ENCODE assay signal across 1 cellular context in the genomic region with DNA sequence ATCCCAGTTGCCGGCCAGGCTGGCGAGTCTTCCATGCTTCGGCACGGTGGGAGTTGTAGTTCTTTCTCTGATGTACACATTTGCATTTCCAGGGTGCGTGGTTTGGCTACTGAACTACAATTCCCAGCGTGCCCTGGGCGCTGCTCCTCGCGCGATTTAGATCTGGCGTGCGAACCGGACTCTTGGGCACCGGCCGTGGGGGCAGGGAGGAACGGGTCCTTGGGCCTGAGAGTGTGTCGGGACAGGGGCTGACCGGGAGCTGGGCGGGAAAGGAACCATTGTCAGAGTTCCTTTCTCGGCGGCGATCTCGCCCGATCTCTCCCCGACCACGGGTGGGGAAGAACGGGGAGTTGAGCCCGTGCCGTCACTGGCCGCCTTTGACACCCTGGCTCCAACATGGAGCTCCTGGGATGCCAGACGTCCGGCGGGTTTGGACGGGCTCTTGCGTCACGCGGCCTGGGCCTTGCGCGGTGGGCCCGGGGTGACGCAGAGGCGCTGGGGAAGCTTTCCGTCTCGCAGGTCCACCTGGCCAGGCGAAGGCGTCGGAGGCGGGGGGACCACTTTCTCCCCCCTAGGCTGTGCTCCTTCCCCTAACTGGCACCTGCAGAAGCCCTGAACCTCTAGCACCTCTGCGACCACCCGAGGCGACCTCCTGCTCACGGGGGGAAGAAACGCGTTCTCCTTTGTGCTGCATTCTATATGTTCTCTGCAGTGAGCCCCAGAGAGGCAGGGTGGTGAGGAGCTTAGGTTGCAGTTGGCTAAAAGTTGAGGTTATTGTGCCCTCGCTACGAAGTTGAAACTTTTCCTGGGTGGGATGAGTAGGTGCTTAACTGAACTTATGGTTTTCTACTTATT.
TF ChIP-seq lines count a peak whose summit lies in the region.

No MANE protein-coding gene starts in this region.

TF ChIP-seq in HepG2, 621 proteins besides CTCF, POLR2A, EP300 and RAD21 (continued from another document and continues in another):
- TF ChIP-seq, protein P1, sequence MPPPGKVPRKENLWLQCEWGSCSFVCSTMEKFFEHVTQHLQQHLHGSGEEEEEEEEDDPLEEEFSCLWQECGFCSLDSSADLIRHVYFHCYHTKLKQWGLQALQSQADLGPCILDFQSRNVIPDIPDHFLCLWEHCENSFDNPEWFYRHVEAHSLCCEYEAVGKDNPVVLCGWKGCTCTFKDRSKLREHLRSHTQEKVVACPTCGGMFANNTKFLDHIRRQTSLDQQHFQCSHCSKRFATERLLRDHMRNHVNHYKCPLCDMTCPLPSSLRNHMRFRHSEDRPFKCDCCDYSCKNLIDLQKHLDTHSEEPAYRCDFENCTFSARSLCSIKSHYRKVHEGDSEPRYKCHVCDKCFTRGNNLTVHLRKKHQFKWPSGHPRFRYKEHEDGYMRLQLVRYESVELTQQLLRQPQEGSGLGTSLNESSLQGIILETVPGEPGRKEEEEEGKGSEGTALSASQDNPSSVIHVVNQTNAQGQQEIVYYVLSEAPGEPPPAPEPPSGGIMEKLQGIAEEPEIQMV (CRISPR knock-in tag; IDR thresholded peaks at IDR 0.05; ENCODE audit: low read depth) = peak; percentile 19; the same call in 1 of the 2 replicates
- peak; percentile 67 for TF ChIP-seq ZNF788 (CRISPR knock-in tag; IDR thresholded peaks at IDR 0.05; ENCODE audit: borderline replicate concordance)
- TF ChIP-seq ZFP62 (CRISPR knock-in tag; IDR thresholded peaks at IDR 0.05) = peak; percentile 82; the same call in 1 of the 2 replicates
- no peak for TF ChIP-seq TCF7 (IDR thresholded peaks at IDR 0.05; ENCODE audit: low read depth)
- no peak; the same call in 1 of the 2 replicates for TF ChIP-seq ZNF232 (CRISPR knock-in tag; IDR thresholded peaks at IDR 0.05; ENCODE audit: borderline replicate concordance)
- no peak; the same call in 1 of the 2 replicates for TF ChIP-seq ZBTB7B (CRISPR knock-in tag; IDR thresholded peaks at IDR 0.05)
- TF ChIP-seq, protein P2, sequence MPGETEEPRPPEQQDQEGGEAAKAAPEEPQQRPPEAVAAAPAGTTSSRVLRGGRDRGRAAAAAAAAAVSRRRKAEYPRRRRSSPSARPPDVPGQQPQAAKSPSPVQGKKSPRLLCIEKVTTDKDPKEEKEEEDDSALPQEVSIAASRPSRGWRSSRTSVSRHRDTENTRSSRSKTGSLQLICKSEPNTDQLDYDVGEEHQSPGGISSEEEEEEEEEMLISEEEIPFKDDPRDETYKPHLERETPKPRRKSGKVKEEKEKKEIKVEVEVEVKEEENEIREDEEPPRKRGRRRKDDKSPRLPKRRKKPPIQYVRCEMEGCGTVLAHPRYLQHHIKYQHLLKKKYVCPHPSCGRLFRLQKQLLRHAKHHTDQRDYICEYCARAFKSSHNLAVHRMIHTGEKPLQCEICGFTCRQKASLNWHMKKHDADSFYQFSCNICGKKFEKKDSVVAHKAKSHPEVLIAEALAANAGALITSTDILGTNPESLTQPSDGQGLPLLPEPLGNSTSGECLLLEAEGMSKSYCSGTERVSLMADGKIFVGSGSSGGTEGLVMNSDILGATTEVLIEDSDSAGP (CRISPR knock-in tag; IDR thresholded peaks at IDR 0.05; ENCODE audit: borderline replicate concordance) = peak; percentile 73; the same call in 1 of the 2 replicates
- TF ChIP-seq, protein P3, sequence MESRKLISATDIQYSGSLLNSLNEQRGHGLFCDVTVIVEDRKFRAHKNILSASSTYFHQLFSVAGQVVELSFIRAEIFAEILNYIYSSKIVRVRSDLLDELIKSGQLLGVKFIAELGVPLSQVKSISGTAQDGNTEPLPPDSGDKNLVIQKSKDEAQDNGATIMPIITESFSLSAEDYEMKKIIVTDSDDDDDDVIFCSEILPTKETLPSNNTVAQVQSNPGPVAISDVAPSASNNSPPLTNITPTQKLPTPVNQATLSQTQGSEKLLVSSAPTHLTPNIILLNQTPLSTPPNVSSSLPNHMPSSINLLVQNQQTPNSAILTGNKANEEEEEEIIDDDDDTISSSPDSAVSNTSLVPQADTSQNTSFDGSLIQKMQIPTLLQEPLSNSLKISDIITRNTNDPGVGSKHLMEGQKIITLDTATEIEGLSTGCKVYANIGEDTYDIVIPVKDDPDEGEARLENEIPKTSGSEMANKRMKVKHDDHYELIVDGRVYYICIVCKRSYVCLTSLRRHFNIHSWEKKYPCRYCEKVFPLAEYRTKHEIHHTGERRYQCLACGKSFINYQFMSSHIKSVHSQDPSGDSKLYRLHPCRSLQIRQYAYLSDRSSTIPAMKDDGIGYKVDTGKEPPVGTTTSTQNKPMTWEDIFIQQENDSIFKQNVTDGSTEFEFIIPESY (CRISPR knock-in tag; IDR thresholded peaks at IDR 0.05) = no peak
- TF ChIP-seq, protein P4, sequence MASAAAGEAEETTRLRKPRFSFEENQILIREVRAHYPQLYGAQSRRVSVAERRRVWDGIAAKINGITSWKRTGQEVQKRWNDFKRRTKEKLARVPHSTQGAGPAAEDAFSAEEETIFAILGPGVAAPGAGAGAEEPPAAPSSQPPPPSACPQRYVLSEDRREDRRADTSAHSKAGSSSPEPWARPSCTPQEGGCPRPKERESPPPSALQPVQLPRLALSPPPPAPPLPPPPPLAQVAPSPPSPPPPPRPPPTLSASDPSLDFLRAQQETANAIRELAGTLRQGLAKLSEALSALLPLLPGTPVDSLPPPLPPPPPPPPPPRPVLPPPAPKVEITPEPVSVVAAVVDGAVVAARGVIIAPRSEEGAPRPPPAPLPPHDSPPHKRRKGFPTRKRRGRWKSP (CRISPR knock-in tag; IDR thresholded peaks at IDR 0.05) = peak; percentile 45
- TF ChIP-seq FOXK2 (IDR thresholded peaks at IDR 0.05) = no peak
- TF ChIP-seq ZBTB21 (CRISPR knock-in tag; IDR thresholded peaks at IDR 0.05) = peak; percentile 96
- TF ChIP-seq SMAD1 (CRISPR knock-in tag; IDR thresholded peaks at IDR 0.05; ENCODE audit: borderline replicate concordance, low read depth) = peak; percentile 58; the same call in 1 of the 2 replicates
- TF ChIP-seq ZNF773 (CRISPR knock-in tag; IDR thresholded peaks at IDR 0.05; ENCODE audit: borderline replicate concordance) = no peak
- TF ChIP-seq TBX3 (IDR thresholded peaks at IDR 0.05; ENCODE audit: borderline replicate concordance) = 0 out of 2 replicates have a peak, but pooled peaks have one; percentile 33
- TF ChIP-seq MAFK (conservative IDR thresholded peaks at IDR 0.05 in 1 of 2, IDR thresholded peaks at IDR 0.05 in 1 of 2; ENCODE audit: low read length in 2 of 2) = no peak
- TF ChIP-seq ZKSCAN8 (CRISPR knock-in tag; IDR thresholded peaks at IDR 0.05; ENCODE audit: borderline replicate concordance) = peak; percentile 13; the same call in 1 of the 2 replicates
- TF ChIP-seq WIZ (CRISPR knock-in tag; IDR thresholded peaks at IDR 0.05) = peak; percentile 75; the same call in 1 of the 2 replicates
- no peak for TF ChIP-seq LCORL (IDR thresholded peaks at IDR 0.05)
- TF ChIP-seq LCORL (CRISPR knock-in tag; IDR thresholded peaks at IDR 0.05) = no peak
- TF ChIP-seq CREM (IDR thresholded peaks at IDR 0.05) = peak; percentile 66
- TF ChIP-seq CREM (CRISPR knock-in tag; IDR thresholded peaks at IDR 0.05) = 0 out of 2 replicates have a peak, but pooled peaks have one; percentile 34
- TF ChIP-seq KDM3A (CRISPR knock-in tag; IDR thresholded peaks at IDR 0.05; ENCODE audit: low read depth) = peak; percentile 23; the same call in 1 of the 2 replicates
- TF ChIP-seq ZSCAN21 (CRISPR knock-in tag; IDR thresholded peaks at IDR 0.05; ENCODE audit: borderline replicate concordance) = 0 out of 2 replicates have a peak, but pooled peaks have one; percentile 41
- TF ChIP-seq, protein P5, sequence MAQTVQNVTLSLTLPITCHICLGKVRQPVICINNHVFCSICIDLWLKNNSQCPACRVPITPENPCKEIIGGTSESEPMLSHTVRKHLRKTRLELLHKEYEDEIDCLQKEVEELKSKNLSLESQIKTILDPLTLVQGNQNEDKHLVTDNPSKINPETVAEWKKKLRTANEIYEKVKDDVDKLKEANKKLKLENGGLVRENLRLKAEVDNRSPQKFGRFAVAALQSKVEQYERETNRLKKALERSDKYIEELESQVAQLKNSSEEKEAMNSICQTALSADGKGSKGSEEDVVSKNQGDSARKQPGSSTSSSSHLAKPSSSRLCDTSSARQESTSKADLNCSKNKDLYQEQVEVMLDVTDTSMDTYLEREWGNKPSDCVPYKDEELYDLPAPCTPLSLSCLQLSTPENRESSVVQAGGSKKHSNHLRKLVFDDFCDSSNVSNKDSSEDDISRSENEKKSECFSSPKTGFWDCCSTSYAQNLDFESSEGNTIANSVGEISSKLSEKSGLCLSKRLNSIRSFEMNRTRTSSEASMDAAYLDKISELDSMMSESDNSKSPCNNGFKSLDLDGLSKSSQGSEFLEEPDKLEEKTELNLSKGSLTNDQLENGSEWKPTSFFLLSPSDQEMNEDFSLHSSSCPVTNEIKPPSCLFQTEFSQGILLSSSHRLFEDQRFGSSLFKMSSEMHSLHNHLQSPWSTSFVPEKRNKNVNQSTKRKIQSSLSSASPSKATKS (CRISPR knock-in tag; IDR thresholded peaks at IDR 0.05) = no peak
- TF ChIP-seq SMAD3 (CRISPR knock-in tag; IDR thresholded peaks at IDR 0.05) = no peak
- TF ChIP-seq, protein P6, sequence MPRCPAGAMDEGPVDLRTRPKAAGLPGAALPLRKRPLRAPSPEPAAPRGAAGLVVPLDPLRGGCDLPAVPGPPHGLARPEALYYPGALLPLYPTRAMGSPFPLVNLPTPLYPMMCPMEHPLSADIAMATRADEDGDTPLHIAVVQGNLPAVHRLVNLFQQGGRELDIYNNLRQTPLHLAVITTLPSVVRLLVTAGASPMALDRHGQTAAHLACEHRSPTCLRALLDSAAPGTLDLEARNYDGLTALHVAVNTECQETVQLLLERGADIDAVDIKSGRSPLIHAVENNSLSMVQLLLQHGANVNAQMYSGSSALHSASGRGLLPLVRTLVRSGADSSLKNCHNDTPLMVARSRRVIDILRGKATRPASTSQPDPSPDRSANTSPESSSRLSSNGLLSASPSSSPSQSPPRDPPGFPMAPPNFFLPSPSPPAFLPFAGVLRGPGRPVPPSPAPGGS (CRISPR knock-in tag; IDR thresholded peaks at IDR 0.05) = peak; percentile 73; the same call in 1 of the 2 replicates
- TF ChIP-seq, protein P7, sequence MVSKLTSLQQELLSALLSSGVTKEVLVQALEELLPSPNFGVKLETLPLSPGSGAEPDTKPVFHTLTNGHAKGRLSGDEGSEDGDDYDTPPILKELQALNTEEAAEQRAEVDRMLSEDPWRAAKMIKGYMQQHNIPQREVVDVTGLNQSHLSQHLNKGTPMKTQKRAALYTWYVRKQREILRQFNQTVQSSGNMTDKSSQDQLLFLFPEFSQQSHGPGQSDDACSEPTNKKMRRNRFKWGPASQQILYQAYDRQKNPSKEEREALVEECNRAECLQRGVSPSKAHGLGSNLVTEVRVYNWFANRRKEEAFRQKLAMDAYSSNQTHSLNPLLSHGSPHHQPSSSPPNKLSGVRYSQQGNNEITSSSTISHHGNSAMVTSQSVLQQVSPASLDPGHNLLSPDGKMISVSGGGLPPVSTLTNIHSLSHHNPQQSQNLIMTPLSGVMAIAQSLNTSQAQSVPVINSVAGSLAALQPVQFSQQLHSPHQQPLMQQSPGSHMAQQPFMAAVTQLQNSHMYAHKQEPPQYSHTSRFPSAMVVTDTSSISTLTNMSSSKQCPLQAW (CRISPR knock-in tag; IDR thresholded peaks at IDR 0.05) = peak; percentile 69; the same call in 1 of the 2 replicates
- TF ChIP-seq ZMAT3 (CRISPR knock-in tag; conservative IDR thresholded peaks at IDR 0.05) = peak; percentile 89
- peak; percentile 57; the same call in 1 of the 2 replicates for TF ChIP-seq ZNF556 (CRISPR knock-in tag; IDR thresholded peaks at IDR 0.05; ENCODE audit: borderline replicate concordance)
- TF ChIP-seq MXD4 (CRISPR knock-in tag; IDR thresholded peaks at IDR 0.05) = peak; percentile 29; the same call in 1 of the 2 replicates
- TF ChIP-seq, protein P8, sequence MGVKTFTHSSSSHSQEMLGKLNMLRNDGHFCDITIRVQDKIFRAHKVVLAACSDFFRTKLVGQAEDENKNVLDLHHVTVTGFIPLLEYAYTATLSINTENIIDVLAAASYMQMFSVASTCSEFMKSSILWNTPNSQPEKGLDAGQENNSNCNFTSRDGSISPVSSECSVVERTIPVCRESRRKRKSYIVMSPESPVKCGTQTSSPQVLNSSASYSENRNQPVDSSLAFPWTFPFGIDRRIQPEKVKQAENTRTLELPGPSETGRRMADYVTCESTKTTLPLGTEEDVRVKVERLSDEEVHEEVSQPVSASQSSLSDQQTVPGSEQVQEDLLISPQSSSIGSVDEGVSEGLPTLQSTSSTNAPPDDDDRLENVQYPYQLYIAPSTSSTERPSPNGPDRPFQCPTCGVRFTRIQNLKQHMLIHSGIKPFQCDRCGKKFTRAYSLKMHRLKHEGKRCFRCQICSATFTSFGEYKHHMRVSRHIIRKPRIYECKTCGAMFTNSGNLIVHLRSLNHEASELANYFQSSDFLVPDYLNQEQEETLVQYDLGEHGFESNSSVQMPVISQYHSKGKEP (CRISPR knock-in tag; IDR thresholded peaks at IDR 0.05) = 0 out of 2 replicates have a peak, but pooled peaks have one; percentile 19
- TF ChIP-seq, protein P9, sequence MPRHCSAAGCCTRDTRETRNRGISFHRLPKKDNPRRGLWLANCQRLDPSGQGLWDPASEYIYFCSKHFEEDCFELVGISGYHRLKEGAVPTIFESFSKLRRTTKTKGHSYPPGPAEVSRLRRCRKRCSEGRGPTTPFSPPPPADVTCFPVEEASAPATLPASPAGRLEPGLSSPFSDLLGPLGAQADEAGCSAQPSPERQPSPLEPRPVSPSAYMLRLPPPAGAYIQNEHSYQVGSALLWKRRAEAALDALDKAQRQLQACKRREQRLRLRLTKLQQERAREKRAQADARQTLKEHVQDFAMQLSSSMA (CRISPR knock-in tag; IDR thresholded peaks at IDR 0.05) = peak; percentile 93
- no peak for TF ChIP-seq SP140L (CRISPR knock-in tag; IDR thresholded peaks at IDR 0.05; ENCODE audit: borderline replicate concordance)
- no peak for TF ChIP-seq U2AF2 (IDR thresholded peaks at IDR 0.05; ENCODE audit: low read depth, low read length)
- peak; percentile 86; the same call in 1 of the 2 replicates for TF ChIP-seq ZNF383 (CRISPR knock-in tag; IDR thresholded peaks at IDR 0.05; ENCODE audit: borderline replicate concordance)
- TF ChIP-seq, protein P10, sequence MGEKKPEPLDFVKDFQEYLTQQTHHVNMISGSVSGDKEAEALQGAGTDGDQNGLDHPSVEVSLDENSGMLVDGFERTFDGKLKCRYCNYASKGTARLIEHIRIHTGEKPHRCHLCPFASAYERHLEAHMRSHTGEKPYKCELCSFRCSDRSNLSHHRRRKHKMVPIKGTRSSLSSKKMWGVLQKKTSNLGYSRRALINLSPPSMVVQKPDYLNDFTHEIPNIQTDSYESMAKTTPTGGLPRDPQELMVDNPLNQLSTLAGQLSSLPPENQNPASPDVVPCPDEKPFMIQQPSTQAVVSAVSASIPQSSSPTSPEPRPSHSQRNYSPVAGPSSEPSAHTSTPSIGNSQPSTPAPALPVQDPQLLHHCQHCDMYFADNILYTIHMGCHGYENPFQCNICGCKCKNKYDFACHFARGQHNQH (CRISPR knock-in tag; IDR thresholded peaks at IDR 0.05) = peak; percentile 47; the same call in 1 of the 2 replicates
- TF ChIP-seq TEAD3 (CRISPR knock-in tag; optimal IDR thresholded peaks at IDR 0.05; ENCODE audit: borderline replicate concordance) = peak; percentile 32
- TF ChIP-seq PLRG1 (conservative IDR thresholded peaks at IDR 0.05) = no peak
- no peak for TF ChIP-seq GPN1 (CRISPR knock-in tag; IDR thresholded peaks at IDR 0.05; ENCODE audit: borderline replicate concordance)
- peak; percentile 92; the same call in 1 of the 2 replicates for TF ChIP-seq ZNF446 (CRISPR knock-in tag; IDR thresholded peaks at IDR 0.05)
